In genomic region chr4:148415500-148415899, GRCh38 we compare ENCODE assay signal across 11 cellular contexts.
DNase-seq lines count a peak whose midpoint lies in the region; TF ChIP-seq lines count a peak whose summit lies in the region.
"Had no signal": no experiment of that assay in that cellular context is flagged by ENCODE, and none has a peak within 500 bp of the region (broad histone marks: within the 10 kb centered on the region; RNA-seq: fewer than 3 reads in every experiment).

No MANE protein-coding gene starts in this region.

- H3K4me1 Mint-ChIP-seq in nephron progenitor cell, result peaks cover 10% of the 10 kb centered on the region

- no peak overlapping the region for H3K27ac ChIP-seq in HEK293 (ENCODE audit: extremely low read depth, low read depth, low read length)

- peaks cover 7% of the 10 kb centered on the region for H3K27me3 Mint-ChIP-seq in nephron progenitor cell (ENCODE audit: low read depth, poor library complexity)
- H3K27me3 Mint-ChIP-seq: IgD-negative memory B cell; stimulated activated naive CD8-positive, alpha-beta T cell treated with anti-CD3 and anti-CD28 coated beads, Interleukin-15, amount 100 ng/mL, for 72 hours had no signal

- DNase-seq in NCI-H82 treated with DMSO at 0.1 percent for 48 hours (lab: John Stamatoyannopoulos, UW; ENCODE audit: unreplicated experiment) (peak; percentile 10), epithelial cell of esophagus (ENCODE audit: low read depth) (peak; percentile 10), nephron progenitor cell (no peak), NCI-H2081 (lab: John Stamatoyannopoulos, UW) (no peak), NCI-H1048 (lab: John Stamatoyannopoulos, UW) (no peak), NOMO-1 treated with DMSO at 0.1 percent for 48 hours (lab: John Stamatoyannopoulos, UW; ENCODE audit: unreplicated experiment) (no peak)
- DNase-seq: DND-41; stimulated activated naive CD8-positive, alpha-beta T cell treated with anti-CD3 and anti-CD28 coated beads, Interleukin-15, amount 100 ng/mL, for 72 hours; T1000 had no signal

- POLR2A ChIA-PET in HEK293 (lab: Yijun Ruan, JAX), result no interaction called here

- CTCF ChIA-PET in HEK293 (lab: Yijun Ruan, JAX), result interaction anchor here (0.7 kb wide), 1 partner anchor 191 kb away, joined by 4 read pairs; no protein-coding TSS in a partner anchor

- TF ChIP-seq CTCF in HEK293 (tag by site-specific recombination; IDR thresholded peaks at IDR 0.05), result no peak
- no peak for TF ChIP-seq CTCF in epithelial cell of esophagus (IDR thresholded peaks at IDR 0.05; ENCODE audit: insufficient read depth, low read depth, low read length, missing control alignments)
- no peak for TF ChIP-seq CTCF in nephron progenitor cell (IDR thresholded peaks at IDR 0.05)

- H3K36me3 ChIP-seq in HEK293 (ENCODE audit: control insufficient read depth in 2 of 2, insufficient read depth in 1 of 2, low read length in 2 of 2), result no peaks in the 10 kb centered on the region

- H3K27ac Mint-ChIP-seq in nephron progenitor cell, result peak overlapping the region; percentile 81
- H3K27ac Mint-ChIP-seq: stimulated activated naive CD8-positive, alpha-beta T cell treated with anti-CD3 and anti-CD28 coated beads, Interleukin-15, amount 100 ng/mL, for 72 hours had no signal

- no peaks in the 10 kb centered on the region for H3K9me3 ChIP-seq in HEK293 (ENCODE audit: control insufficient read depth, insufficient read depth, low read depth, low read length)

- peaks cover 6% of the 10 kb centered on the region; the same call in 1 of the 2 replicates for H3K4me1 ChIP-seq in HEK293 (ENCODE audit: control insufficient read depth, insufficient read depth, low read length)

- H3K4me3 ChIP-seq in HEK293 (ENCODE audit: low read depth, low read length) (no peak overlapping the region), epithelial cell of esophagus (ENCODE audit: low read length) (no peak overlapping the region)

- no peak overlapping the region for H3K4me3 Mint-ChIP-seq in nephron progenitor cell
- H3K4me3 Mint-ChIP-seq: stimulated activated naive CD8-positive, alpha-beta T cell treated with anti-CD3 and anti-CD28 coated beads, Interleukin-15, amount 100 ng/mL, for 72 hours had no signal

- no peaks in the 10 kb centered on the region for H3K9me3 Mint-ChIP-seq in nephron progenitor cell
- H3K9me3 Mint-ChIP-seq: IgD-negative memory B cell; stimulated activated naive CD8-positive, alpha-beta T cell treated with anti-CD3 and anti-CD28 coated beads, Interleukin-15, amount 100 ng/mL, for 72 hours had no signal

- H3K36me3 Mint-ChIP-seq in nephron progenitor cell (ENCODE audit: low read depth), result no peaks in the 10 kb centered on the region

TF ChIP-seq in HEK293, 187 proteins besides CTCF, POLR2A, EP300 and RAD21:
- TF ChIP-seq ZNF148 (tag by site-specific recombination; IDR thresholded peaks at IDR 0.05; ENCODE audit: borderline replicate concordance) (no peak), ZNF514 (tag by site-specific recombination; IDR thresholded peaks at IDR 0.05) (no peak), ZNF555 (tag by site-specific recombination; conservative IDR thresholded peaks at IDR 0.05) (no peak), FEZF1 (tag by site-specific recombination; IDR thresholded peaks at IDR 0.05) (0 out of 2 replicates have a peak, but pooled peaks have one; percentile 17), OSR2 (tag by site-specific recombination; IDR thresholded peaks at IDR 0.05) (no peak), SP3 (tag by site-specific recombination; IDR thresholded peaks at IDR 0.05) (no peak), ZNF311 (tag by site-specific recombination; IDR thresholded peaks at IDR 0.05; ENCODE audit: borderline replicate concordance) (no peak), ZNF510 (tag by site-specific recombination; IDR thresholded peaks at IDR 0.05; ENCODE audit: insufficient replicate concordance) (no peak), PRDM6 (tag by site-specific recombination; IDR thresholded peaks at IDR 0.05) (peak; percentile 55)
TF ChIP-seq in HEK293: peak in this region for 2.

Comparison
In these comparisons a context has a peak if more than half of its experiments do, and no peak if none do; other contexts are left out.
1. DNase-seq: peak in NCI-H82 treated with DMSO at 0.1 percent for 48 hours (single experiment) and epithelial cell of esophagus (single experiment); none in nephron progenitor cell (single experiment), NCI-H2081 (0 of 2), NCI-H1048 (single experiment) and NOMO-1 treated with DMSO at 0.1 percent for 48 hours (single experiment).